16 cellular contexts compared by ENCODE assay signal in the genomic region with DNA sequence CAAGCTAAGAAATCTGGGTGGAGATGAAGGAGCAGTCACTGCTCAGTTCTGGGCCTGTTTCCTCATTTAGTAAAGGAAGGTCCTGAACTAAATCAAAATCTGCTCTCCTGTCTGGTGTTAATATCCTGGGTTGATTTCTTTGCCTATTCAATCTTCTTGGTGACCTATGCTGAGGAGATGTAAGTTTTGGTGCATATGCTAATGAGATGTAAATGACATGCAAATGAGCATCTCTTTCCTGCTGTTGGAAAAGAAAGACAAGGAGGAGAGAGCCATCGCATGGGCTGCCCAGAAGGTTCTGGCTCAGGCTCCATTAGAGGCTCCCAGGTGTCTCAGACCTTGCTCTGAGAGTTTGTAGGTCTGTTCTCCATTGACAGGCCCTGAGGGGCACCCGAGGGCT. TPM values are rescaled to one million over a fixed set of nuclear protein-coding genes. Genes with fewer than 3 reads are reported as not detected.
DNase-seq lines count a peak whose midpoint lies in the region; ATAC-seq lines count a peak whose summit lies in the region.
"Had no signal": no experiment of that assay in that cellular context is flagged by ENCODE, and none has a peak within 500 bp of the region (broad histone marks: within the 10 kb centered on the region; RNA-seq: fewer than 3 reads in every experiment).

No MANE protein-coding gene starts in this region.

- no peak overlapping the region for H3K4me3 ChIP-seq in effector memory CD4-positive, alpha-beta T cell (ENCODE audit: insufficient read depth, low read depth, low read length, poor library complexity, severe bottlenecking)
- no peak overlapping the region for H3K4me3 ChIP-seq in thymus (ENCODE audit: low read length)
- H3K4me3 ChIP-seq: coronary artery, prostate gland had no signal

- H3K9me3 Mint-ChIP-seq in activated naive CD4-positive, alpha-beta T cell treated with anti-CD3 and anti-CD28 coated beads, Interleukin-2, amount 50 U/mL, for 72 hours: no peaks in the 10 kb centered on the region

- H3K9me3 ChIP-seq in effector memory CD4-positive, alpha-beta T cell (ENCODE audit: control insufficient read depth, low read length): no peaks in the 10 kb centered on the region
- no peaks in the 10 kb centered on the region for H3K9me3 ChIP-seq in thymus (ENCODE audit: control insufficient read depth)
- H3K9me3 ChIP-seq: prostate gland had no signal

- H3K36me3 Mint-ChIP-seq in activated naive CD4-positive, alpha-beta T cell treated with anti-CD3 and anti-CD28 coated beads, Interleukin-2, amount 50 U/mL, for 72 hours: peaks cover 30 to 67% of the 10 kb centered on the region in 2 donors

- peaks cover 49% of the 10 kb centered on the region for H3K4me1 ChIP-seq in effector memory CD4-positive, alpha-beta T cell (ENCODE audit: control insufficient read depth, insufficient read depth, low read length, poor library complexity, severe bottlenecking)
- H3K4me1 ChIP-seq in thymus (ENCODE audit: control insufficient read depth, insufficient read depth, low read length): peaks cover 28% of the 10 kb centered on the region
- H3K4me1 ChIP-seq: prostate gland had no signal

- DNase-seq in activated naive CD4-positive, alpha-beta T cell treated with anti-CD3 and anti-CD28 coated beads, Interleukin-2, amount 50 U/mL, for 72 hours (ENCODE audit: low spot score in 2 of 2): no peak
- DNase-seq in activated naive CD4-positive, alpha-beta T cell treated with Interleukin-2 at 50 U/mL for 16 hours: no peak
- DNase-seq in NCI-H526 treated with DMSO at 0.1 percent for 48 hours (lab: John Stamatoyannopoulos, UW) (peak; percentile 77), RPMI8226 (no peak), HT-29 (ENCODE audit: low spot score) (no peak), glomerular visceral epithelial cell (ENCODE audit: extremely low spot score) (no peak)
- no peak for DNase-seq in effector memory CD4-positive, alpha-beta T cell
- DNase-seq: activated CD4-positive, alpha-beta T cell treated with anti-CD3 and anti-CD28 coated beads for 4 hours; AML-193; MM.1S; NCI-H2107; stimulated activated CD8-positive, alpha-beta memory T cell treated with anti-CD3 and anti-CD28 coated beads, Interleukin-4, amount 100 ng/mL, for 48 hours had no signal

- peak overlapping the region; percentile 15 for H3K27ac ChIP-seq in effector memory CD4-positive, alpha-beta T cell (ENCODE audit: insufficient read depth, low read length, poor library complexity, severe bottlenecking)
- H3K27ac ChIP-seq in thymus (ENCODE audit: low read depth): peak overlapping the region; percentile 26
- H3K27ac ChIP-seq: coronary artery, prostate gland had no signal

- peak overlapping the region; percentile 18 to 38 for H3K27ac Mint-ChIP-seq in activated naive CD4-positive, alpha-beta T cell treated with anti-CD3 and anti-CD28 coated beads, Interleukin-2, amount 50 U/mL, for 72 hours

- no peak for ATAC-seq in activated naive CD4-positive, alpha-beta T cell treated with anti-CD3 and anti-CD28 coated beads, Interleukin-2, amount 50 U/mL, for 72 hours

- no peaks in the 10 kb centered on the region for H3K36me3 ChIP-seq in effector memory CD4-positive, alpha-beta T cell (ENCODE audit: control insufficient read depth, insufficient read depth, low read length)
- no peaks in the 10 kb centered on the region for H3K36me3 ChIP-seq in thymus (ENCODE audit: control insufficient read depth, insufficient read depth)
- H3K36me3 ChIP-seq: prostate gland had no signal

- 95% methylated on average over 2 of the region's 2 CpGs for WGBS in thymus

- no peaks in the 10 kb centered on the region for H3K27me3 ChIP-seq in effector memory CD4-positive, alpha-beta T cell (replicated peaks; ENCODE audit: control insufficient read depth, insufficient read depth, low read length, poor library complexity, severe bottlenecking)
- no peaks in the 10 kb centered on the region for H3K27me3 ChIP-seq in thymus (ENCODE audit: control insufficient read depth, insufficient read depth)

RNA-seq across cellular contexts. Expression of a gene that starts 3.3 kb away (rescaled TPM):
- total RNA-seq in activated naive CD4-positive, alpha-beta T cell treated with anti-CD3 and anti-CD28 coated beads, Interleukin-2, amount 50 U/mL, for 72 hours: 10 to 100 TPM; 35.3 to 41.5 TPM
- polyA plus RNA-seq in thymus: 12.6 TPM
- total RNA-seq in HT-29 (2014; rRNA removed; shearing (Covaris generic)): not detected in 2 replicates

RNA-seq across cellular contexts. Expression of a gene that starts 3.4 kb away (rescaled TPM):
- 10 to 100 TPM; 37.5 to 40.2 TPM for total RNA-seq in activated naive CD4-positive, alpha-beta T cell treated with anti-CD3 and anti-CD28 coated beads, Interleukin-2, amount 50 U/mL, for 72 hours
- polyA plus RNA-seq in thymus: 10.8 TPM
- total RNA-seq in HT-29 (2014; rRNA removed; shearing (Covaris generic)): not detected in 2 replicates
- total RNA-seq: H7 had no signal

RNA-seq across cellular contexts. Expression of a gene that starts 16.8 kb away (rescaled TPM):
- total RNA-seq in activated naive CD4-positive, alpha-beta T cell treated with anti-CD3 and anti-CD28 coated beads, Interleukin-2, amount 50 U/mL, for 72 hours: not detected
- 0.50 TPM for polyA plus RNA-seq in thymus
- total RNA-seq in HT-29 (2014; rRNA removed; shearing (Covaris generic)): not detected in 2 replicates

Comparison
In these comparisons a context has a peak if more than half of its experiments do, and no peak if none do; other contexts are left out.
1. RNA of a gene that starts 3.3 kb away (total RNA-seq): 35.3 to 41.5 TPM in activated naive CD4-positive, alpha-beta T cell treated with anti-CD3 and anti-CD28 coated beads, Interleukin-2, amount 50 U/mL, for 72 hours; not detected in HT-29; every median in the first group is over 10 times any median in the second.
2. RNA of a gene that starts 3.4 kb away (total RNA-seq): 37.5 to 40.2 TPM in activated naive CD4-positive, alpha-beta T cell treated with anti-CD3 and anti-CD28 coated beads, Interleukin-2, amount 50 U/mL, for 72 hours; not detected in HT-29; every median in the first group is over 10 times any median in the second.